1 cellular context compared by ENCODE assay signal in the genomic region with DNA sequence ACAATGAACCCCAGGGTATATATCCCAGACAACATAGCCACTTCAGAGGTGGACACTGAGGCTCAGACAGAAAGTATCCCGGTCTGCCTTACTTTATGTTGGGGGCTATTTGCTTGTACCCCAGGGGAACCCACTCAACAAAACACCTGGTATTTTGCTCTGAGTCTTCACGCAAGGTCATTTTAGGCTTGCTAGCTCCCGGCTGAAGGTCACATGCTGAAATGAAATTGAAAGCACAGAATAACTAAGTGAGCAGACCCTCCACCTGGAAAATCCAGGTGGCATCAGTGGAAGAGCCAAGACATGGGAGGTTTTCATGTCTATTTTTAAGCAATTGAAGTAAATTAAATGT.
TF ChIP-seq lines count a peak whose summit lies in the region.

No MANE protein-coding gene starts in this region.

TF ChIP-seq in GM23338, 12 proteins besides CTCF, POLR2A, EP300 and RAD21 (continued from another document):
- TF ChIP-seq, protein P1, sequence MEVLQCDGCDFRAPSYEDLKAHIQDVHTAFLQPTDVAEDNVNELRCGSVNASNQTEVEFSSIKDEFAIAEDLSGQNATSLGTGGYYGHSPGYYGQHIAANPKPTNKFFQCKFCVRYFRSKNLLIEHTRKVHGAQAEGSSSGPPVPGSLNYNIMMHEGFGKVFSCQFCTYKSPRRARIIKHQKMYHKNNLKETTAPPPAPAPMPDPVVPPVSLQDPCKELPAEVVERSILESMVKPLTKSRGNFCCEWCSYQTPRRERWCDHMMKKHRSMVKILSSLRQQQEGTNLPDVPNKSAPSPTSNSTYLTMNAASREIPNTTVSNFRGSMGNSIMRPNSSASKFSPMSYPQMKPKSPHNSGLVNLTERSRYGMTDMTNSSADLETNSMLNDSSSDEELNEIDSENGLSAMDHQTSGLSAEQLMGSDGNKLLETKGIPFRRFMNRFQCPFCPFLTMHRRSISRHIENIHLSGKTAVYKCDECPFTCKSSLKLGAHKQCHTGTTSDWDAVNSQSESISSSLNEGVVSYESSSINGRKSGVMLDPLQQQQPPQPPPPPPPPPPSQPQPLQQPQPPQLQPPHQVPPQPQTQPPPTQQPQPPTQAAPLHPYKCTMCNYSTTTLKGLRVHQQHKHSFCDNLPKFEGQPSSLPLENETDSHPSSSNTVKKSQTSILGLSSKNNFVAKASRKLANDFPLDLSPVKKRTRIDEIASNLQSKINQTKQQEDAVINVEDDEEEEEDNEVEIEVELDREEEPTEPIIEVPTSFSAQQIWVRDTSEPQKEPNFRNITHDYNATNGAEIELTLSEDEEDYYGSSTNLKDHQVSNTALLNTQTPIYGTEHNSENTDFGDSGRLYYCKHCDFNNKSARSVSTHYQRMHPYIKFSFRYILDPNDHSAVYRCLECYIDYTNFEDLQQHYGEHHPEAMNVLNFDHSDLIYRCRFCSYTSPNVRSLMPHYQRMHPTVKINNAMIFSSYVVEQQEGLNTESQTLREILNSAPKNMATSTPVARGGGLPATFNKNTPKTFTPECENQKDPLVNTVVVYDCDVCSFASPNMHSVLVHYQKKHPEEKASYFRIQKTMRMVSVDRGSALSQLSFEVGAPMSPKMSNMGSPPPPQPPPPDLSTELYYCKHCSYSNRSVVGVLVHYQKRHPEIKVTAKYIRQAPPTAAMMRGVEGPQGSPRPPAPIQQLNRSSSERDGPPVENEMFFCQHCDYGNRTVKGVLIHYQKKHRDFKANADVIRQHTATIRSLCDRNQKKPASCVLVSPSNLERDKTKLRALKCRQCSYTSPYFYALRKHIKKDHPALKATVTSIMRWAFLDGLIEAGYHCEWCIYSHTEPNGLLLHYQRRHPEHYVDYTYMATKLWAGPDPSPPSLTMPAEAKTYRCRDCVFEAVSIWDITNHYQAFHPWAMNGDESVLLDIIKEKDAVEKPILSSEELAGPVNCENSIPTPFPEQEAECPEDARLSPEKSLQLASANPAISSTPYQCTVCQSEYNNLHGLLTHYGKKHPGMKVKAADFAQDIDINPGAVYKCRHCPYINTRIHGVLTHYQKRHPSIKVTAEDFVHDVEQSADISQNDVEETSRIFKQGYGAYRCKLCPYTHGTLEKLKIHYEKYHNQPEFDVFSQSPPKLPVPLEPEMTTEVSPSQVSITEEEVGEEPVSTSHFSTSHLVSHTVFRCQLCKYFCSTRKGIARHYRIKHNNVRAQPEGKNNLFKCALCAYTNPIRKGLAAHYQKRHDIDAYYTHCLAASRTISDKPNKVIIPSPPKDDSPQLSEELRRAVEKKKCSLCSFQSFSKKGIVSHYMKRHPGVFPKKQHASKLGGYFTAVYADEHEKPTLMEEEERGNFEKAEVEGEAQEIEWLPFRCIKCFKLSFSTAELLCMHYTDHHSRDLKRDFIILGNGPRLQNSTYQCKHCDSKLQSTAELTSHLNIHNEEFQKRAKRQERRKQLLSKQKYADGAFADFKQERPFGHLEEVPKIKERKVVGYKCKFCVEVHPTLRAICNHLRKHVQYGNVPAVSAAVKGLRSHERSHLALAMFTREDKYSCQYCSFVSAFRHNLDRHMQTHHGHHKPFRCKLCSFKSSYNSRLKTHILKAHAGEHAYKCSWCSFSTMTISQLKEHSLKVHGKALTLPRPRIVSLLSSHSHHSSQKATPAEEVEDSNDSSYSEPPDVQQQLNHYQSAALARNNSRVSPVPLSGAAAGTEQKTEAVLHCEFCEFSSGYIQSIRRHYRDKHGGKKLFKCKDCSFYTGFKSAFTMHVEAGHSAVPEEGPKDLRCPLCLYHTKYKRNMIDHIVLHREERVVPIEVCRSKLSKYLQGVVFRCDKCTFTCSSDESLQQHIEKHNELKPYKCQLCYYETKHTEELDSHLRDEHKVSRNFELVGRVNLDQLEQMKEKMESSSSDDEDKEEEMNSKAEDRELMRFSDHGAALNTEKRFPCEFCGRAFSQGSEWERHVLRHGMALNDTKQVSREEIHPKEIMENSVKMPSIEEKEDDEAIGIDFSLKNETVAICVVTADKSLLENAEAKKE (CRISPR knock-in tag; IDR thresholded peaks at IDR 0.05) = no peak
- TF ChIP-seq EZH2 (IDR thresholded peaks at IDR 0.05; ENCODE audit: low read depth, unreplicated experiment) (no peak), CREB1 (CRISPR knock-in tag; IDR thresholded peaks at IDR 0.05; ENCODE audit: low read depth) (no peak), JUNB (IDR thresholded peaks at IDR 0.05; ENCODE audit: unreplicated experiment) (no peak), POLR2AphosphoS5 (IDR thresholded peaks at IDR 0.05; ENCODE audit: low read depth) (no peak)
- TF ChIP-seq, protein P2, sequence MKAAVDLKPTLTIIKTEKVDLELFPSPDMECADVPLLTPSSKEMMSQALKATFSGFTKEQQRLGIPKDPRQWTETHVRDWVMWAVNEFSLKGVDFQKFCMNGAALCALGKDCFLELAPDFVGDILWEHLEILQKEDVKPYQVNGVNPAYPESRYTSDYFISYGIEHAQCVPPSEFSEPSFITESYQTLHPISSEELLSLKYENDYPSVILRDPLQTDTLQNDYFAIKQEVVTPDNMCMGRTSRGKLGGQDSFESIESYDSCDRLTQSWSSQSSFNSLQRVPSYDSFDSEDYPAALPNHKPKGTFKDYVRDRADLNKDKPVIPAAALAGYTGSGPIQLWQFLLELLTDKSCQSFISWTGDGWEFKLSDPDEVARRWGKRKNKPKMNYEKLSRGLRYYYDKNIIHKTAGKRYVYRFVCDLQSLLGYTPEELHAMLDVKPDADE (IDR thresholded peaks at IDR 0.05) = no peak
